Comparison of ENCODE assay signal across 1 cellular context in the genomic region with DNA sequence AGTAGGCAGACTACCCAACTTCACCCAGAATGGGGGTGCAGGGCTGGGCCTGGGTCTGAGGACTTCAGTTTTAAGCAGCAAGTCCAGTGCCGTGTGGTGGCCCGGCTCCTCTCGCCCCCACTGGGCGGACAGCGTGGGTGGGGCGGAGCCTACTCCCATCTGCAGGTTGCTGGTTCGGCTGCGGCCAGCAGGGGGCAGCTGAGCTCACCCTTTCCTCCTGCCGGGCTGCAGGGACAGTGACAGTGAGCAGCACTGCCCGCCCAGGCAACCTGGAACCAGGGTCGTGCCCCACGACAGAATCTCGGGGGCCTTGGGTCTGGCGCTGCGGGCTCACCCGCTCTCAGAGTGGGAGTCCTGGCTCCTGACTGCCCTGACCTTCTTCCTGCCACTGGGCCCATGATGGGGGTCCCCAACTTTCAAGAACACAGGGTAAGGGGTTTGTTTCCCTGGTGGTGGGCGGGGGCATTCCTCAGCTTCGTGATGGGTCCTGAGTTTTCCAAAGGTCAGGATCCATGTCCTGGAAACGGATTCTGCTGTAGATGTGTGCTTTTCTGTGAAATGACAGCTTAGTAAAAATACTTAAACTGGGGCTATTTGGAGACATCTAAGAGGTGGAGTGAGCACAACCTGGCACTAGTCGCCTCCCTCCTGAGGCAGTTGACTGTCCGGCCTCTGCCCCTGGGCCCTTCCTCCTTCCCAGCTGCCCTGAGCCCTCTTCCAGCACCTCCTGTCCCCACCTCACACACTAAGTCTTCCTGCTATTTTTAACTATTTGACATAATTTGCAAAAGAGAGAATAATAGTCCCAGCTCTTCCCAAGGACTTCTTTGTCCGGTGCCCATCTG.
TF ChIP-seq lines count a peak whose summit lies in the region.

No MANE protein-coding gene starts in this region.

TF ChIP-seq in HepG2, 621 proteins besides CTCF, POLR2A, EP300 and RAD21 (continued from another document and continues in another):
- TF ChIP-seq HNF4G (IDR thresholded peaks at IDR 0.05; ENCODE audit: borderline replicate concordance, low read depth, low read length): no peak
- TF ChIP-seq HNF4G (CRISPR knock-in tag; IDR thresholded peaks at IDR 0.05; ENCODE audit: borderline replicate concordance, low read depth): no peak
- 0 out of 2 replicates have a peak, but pooled peaks have one; percentile 58 for TF ChIP-seq ZNF766 (CRISPR knock-in tag; IDR thresholded peaks at IDR 0.05; ENCODE audit: borderline replicate concordance)
- no peak for TF ChIP-seq NR1H2 (CRISPR knock-in tag; IDR thresholded peaks at IDR 0.05; ENCODE audit: borderline replicate concordance, low read depth)
- TF ChIP-seq THRA (CRISPR knock-in tag; IDR thresholded peaks at IDR 0.05; ENCODE audit: borderline replicate concordance): peak; percentile 73; the same call in 1 of the 2 replicates
- no peak for TF ChIP-seq ZNF7 (CRISPR knock-in tag; IDR thresholded peaks at IDR 0.05)
- TF ChIP-seq HOMEZ (CRISPR knock-in tag; IDR thresholded peaks at IDR 0.05; ENCODE audit: low read depth): no peak
- TF ChIP-seq PHB2 (IDR thresholded peaks at IDR 0.05; ENCODE audit: partially characterized antibody): no peak
- TF ChIP-seq SMAD1 (CRISPR knock-in tag; IDR thresholded peaks at IDR 0.05; ENCODE audit: borderline replicate concordance, low read depth): no peak
- TF ChIP-seq CREB1 (IDR thresholded peaks at IDR 0.05): no peak
- TF ChIP-seq CREB1 (CRISPR knock-in tag; IDR thresholded peaks at IDR 0.05): no peak
- 0 out of 2 replicates have a peak, but pooled peaks have one; percentile 15 for TF ChIP-seq ZBTB39 (CRISPR knock-in tag; IDR thresholded peaks at IDR 0.05)
- no peak for TF ChIP-seq ZBTB1 (CRISPR knock-in tag; IDR thresholded peaks at IDR 0.05; ENCODE audit: borderline replicate concordance)
- no peak for TF ChIP-seq SP1 (IDR thresholded peaks at IDR 0.05)
- TF ChIP-seq SP1 (CRISPR knock-in tag; IDR thresholded peaks at IDR 0.05): peak; percentile 77
- TF ChIP-seq TMF1 (CRISPR knock-in tag; IDR thresholded peaks at IDR 0.05; ENCODE audit: low read depth): no peak
- TF ChIP-seq SOX5 (CRISPR knock-in tag; IDR thresholded peaks at IDR 0.05; ENCODE audit: borderline replicate concordance): peak; percentile 49; the same call in 1 of the 2 replicates
- no peak for TF ChIP-seq ZNF549 (CRISPR knock-in tag; IDR thresholded peaks at IDR 0.05)
- TF ChIP-seq, protein P1, sequence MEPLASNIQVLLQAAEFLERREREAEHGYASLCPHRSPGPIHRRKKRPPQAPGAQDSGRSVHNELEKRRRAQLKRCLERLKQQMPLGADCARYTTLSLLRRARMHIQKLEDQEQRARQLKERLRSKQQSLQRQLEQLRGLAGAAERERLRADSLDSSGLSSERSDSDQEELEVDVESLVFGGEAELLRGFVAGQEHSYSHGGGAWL (CRISPR knock-in tag; IDR thresholded peaks at IDR 0.05): 0 out of 2 replicates have a peak, but pooled peaks have one; percentile 36
- no peak for TF ChIP-seq PPARG (CRISPR knock-in tag; conservative IDR thresholded peaks at IDR 0.05)
- no peak for TF ChIP-seq ETS1 (CRISPR knock-in tag; IDR thresholded peaks at IDR 0.05)
- TF ChIP-seq IRF2 (CRISPR knock-in tag; IDR thresholded peaks at IDR 0.05): peak; percentile 21; the same call in 1 of the 2 replicates
- no peak for TF ChIP-seq AHR (CRISPR knock-in tag; IDR thresholded peaks at IDR 0.05)
- no peak for TF ChIP-seq ZSCAN20 (CRISPR knock-in tag; IDR thresholded peaks at IDR 0.05; ENCODE audit: borderline replicate concordance)
- TF ChIP-seq GABPB1 (CRISPR knock-in tag; IDR thresholded peaks at IDR 0.05): peak; percentile 74
- TF ChIP-seq CHD2 (IDR thresholded peaks at IDR 0.05; ENCODE audit: low read depth, low read length): no peak
- TF ChIP-seq ZNF44 (CRISPR knock-in tag; IDR thresholded peaks at IDR 0.05): no peak; the same call in 1 of the 2 replicates
- no peak for TF ChIP-seq MAFF (IDR thresholded peaks at IDR 0.05; ENCODE audit: low read depth, low read length)
- TF ChIP-seq ZUFSP (CRISPR knock-in tag; IDR thresholded peaks at IDR 0.05; ENCODE audit: borderline replicate concordance): no peak
- no peak for TF ChIP-seq POLR2AphosphoS5 (IDR thresholded peaks at IDR 0.05; ENCODE audit: low read depth, low read length)
- TF ChIP-seq ZNF432 (CRISPR knock-in tag; IDR thresholded peaks at IDR 0.05; ENCODE audit: borderline replicate concordance): no peak
- TF ChIP-seq CCDC6 (CRISPR knock-in tag; IDR thresholded peaks at IDR 0.05): peak; percentile 71; the same call in 1 of the 2 replicates
- 0 out of 2 replicates have a peak, but pooled peaks have one; percentile 45 for TF ChIP-seq ISL2 (CRISPR knock-in tag; IDR thresholded peaks at IDR 0.05)
- peak; percentile 63 for TF ChIP-seq HIVEP1 (CRISPR knock-in tag; IDR thresholded peaks at IDR 0.05)
- peak; percentile 15; the same call in 1 of the 2 replicates for TF ChIP-seq KDM5B (CRISPR knock-in tag; IDR thresholded peaks at IDR 0.05; ENCODE audit: borderline replicate concordance)
- TF ChIP-seq ZNF816 (CRISPR knock-in tag; IDR thresholded peaks at IDR 0.05; ENCODE audit: borderline replicate concordance): no peak
- no peak for TF ChIP-seq ZNF251 (CRISPR knock-in tag; IDR thresholded peaks at IDR 0.05)
- TF ChIP-seq SMAD9 (CRISPR knock-in tag; IDR thresholded peaks at IDR 0.05): 0 out of 2 replicates have a peak, but pooled peaks have one; percentile 61
- no peak for TF ChIP-seq NFE2 (CRISPR knock-in tag; IDR thresholded peaks at IDR 0.05)
- no peak for TF ChIP-seq MTF1 (CRISPR knock-in tag; IDR thresholded peaks at IDR 0.05)
- no peak for TF ChIP-seq PCBP2 (optimal IDR thresholded peaks at IDR 0.05; ENCODE audit: low read depth, low read length, poor library complexity, severe bottlenecking)
- TF ChIP-seq AGO2 (optimal IDR thresholded peaks at IDR 0.05; ENCODE audit: low read depth, low read length): peak; percentile 62
- 0 out of 2 replicates have a peak, but pooled peaks have one; percentile 29 for TF ChIP-seq ZKSCAN1 (IDR thresholded peaks at IDR 0.05; ENCODE audit: low read length)
- TF ChIP-seq ARID5B (CRISPR knock-in tag; IDR thresholded peaks at IDR 0.05): peak; percentile 60; the same call in 1 of the 2 replicates
- TF ChIP-seq ZMYM3 (CRISPR knock-in tag; IDR thresholded peaks at IDR 0.05): 0 out of 2 replicates have a peak, but pooled peaks have one; percentile 30
- TF ChIP-seq, protein P2, sequence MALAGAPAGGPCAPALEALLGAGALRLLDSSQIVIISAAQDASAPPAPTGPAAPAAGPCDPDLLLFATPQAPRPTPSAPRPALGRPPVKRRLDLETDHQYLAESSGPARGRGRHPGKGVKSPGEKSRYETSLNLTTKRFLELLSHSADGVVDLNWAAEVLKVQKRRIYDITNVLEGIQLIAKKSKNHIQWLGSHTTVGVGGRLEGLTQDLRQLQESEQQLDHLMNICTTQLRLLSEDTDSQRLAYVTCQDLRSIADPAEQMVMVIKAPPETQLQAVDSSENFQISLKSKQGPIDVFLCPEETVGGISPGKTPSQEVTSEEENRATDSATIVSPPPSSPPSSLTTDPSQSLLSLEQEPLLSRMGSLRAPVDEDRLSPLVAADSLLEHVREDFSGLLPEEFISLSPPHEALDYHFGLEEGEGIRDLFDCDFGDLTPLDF (CRISPR knock-in tag; IDR thresholded peaks at IDR 0.05): no peak
- no peak for TF ChIP-seq PAWR (CRISPR knock-in tag; IDR thresholded peaks at IDR 0.05; ENCODE audit: borderline replicate concordance)
- TF ChIP-seq FOSL1 (CRISPR knock-in tag; IDR thresholded peaks at IDR 0.05; ENCODE audit: borderline replicate concordance): no peak
- no peak for TF ChIP-seq DPF2 (CRISPR knock-in tag; IDR thresholded peaks at IDR 0.05; ENCODE audit: borderline replicate concordance, low read depth)
- no peak for TF ChIP-seq EED (CRISPR knock-in tag; IDR thresholded peaks at IDR 0.05)
- TF ChIP-seq ZNF761 (CRISPR knock-in tag; conservative IDR thresholded peaks at IDR 0.05): no peak
- TF ChIP-seq DMAP1 (CRISPR knock-in tag; IDR thresholded peaks at IDR 0.05): no peak
- no peak for TF ChIP-seq ZFP1 (CRISPR knock-in tag; IDR thresholded peaks at IDR 0.05)
- TF ChIP-seq BRCA1 (CRISPR knock-in tag; IDR thresholded peaks at IDR 0.05): no peak
- no peak for TF ChIP-seq SIN3B (IDR thresholded peaks at IDR 0.05; ENCODE audit: low read length)
- TF ChIP-seq ADNP (CRISPR knock-in tag; IDR thresholded peaks at IDR 0.05): no peak
- TF ChIP-seq SMARCE1 (IDR thresholded peaks at IDR 0.05; ENCODE audit: borderline replicate concordance): no peak
- TF ChIP-seq ZNF292 (CRISPR knock-in tag; IDR thresholded peaks at IDR 0.05; ENCODE audit: borderline replicate concordance, low read depth): no peak
